Comparison of ENCODE assay signal across 1 cellular context in genomic region chr20:34252431-34253086, GRCh38.
TF ChIP-seq lines count a peak whose summit lies in the region.

No MANE protein-coding gene starts in this region.

TF ChIP-seq in K562, 482 proteins besides CTCF, POLR2A, EP300 and RAD21:
- TF ChIP-seq ARID1B (IDR thresholded peaks at IDR 0.05) (0 out of 2 replicates have a peak, but pooled peaks have one; percentile 25), TRIM24 (IDR thresholded peaks at IDR 0.05) (peak in 1 of 2 experiments; percentile 46; a peak in 1 of 4 replicates), CBFA2T3 (IDR thresholded peaks at IDR 0.05) (peak; percentile 66), CBFA2T2 (conservative IDR thresholded peaks at IDR 0.05) (peak; percentile 41; the same call in 1 of the 2 replicates)
